In genomic region chr14:94532462-94532861, GRCh38 we compare ENCODE assay signal across 2 cellular contexts.
TF ChIP-seq lines count a peak whose summit lies in the region.

No MANE protein-coding gene starts in this region.

TF ChIP-seq in IMR-90, 13 proteins besides CTCF, POLR2A, EP300 and RAD21:
- TF ChIP-seq RFX5 (IDR thresholded peaks at IDR 0.05; ENCODE audit: low read depth, low read length) (no peak), CHD1 (IDR thresholded peaks at IDR 0.05; ENCODE audit: low read depth, low read length) (no peak), BHLHE40 (IDR thresholded peaks at IDR 0.05; ENCODE audit: low read depth, low read length) (no peak), MXI1 (IDR thresholded peaks at IDR 0.05; ENCODE audit: borderline replicate concordance, low read depth, low read length) (no peak), RCOR1 (IDR thresholded peaks at IDR 0.05; ENCODE audit: insufficient replicate concordance, low read length) (no peak), MAFK (IDR thresholded peaks at IDR 0.05; ENCODE audit: low read depth, low read length) (peak; percentile 57; the same call in 1 of the 2 replicates), CEBPB (IDR thresholded peaks at IDR 0.05; ENCODE audit: low read depth, low read length) (no peak)

TF ChIP-seq in K562, 482 proteins besides CTCF, POLR2A, EP300 and RAD21:
- TF ChIP-seq FUS (optimal IDR thresholded peaks at IDR 0.05; ENCODE audit: low read depth, low read length) (no peak), FOXM1 (IDR thresholded peaks at IDR 0.05; ENCODE audit: low read depth) (no peak), FOXM1 (CRISPR knock-in tag; IDR thresholded peaks at IDR 0.05; ENCODE audit: low read depth) (no peak), ZFP1 (CRISPR knock-in tag; IDR thresholded peaks at IDR 0.05) (no peak), ZBTB8A (IDR thresholded peaks at IDR 0.05; ENCODE audit: partially characterized antibody) (no peak), PTTG1 (tag; IDR thresholded peaks at IDR 0.05; ENCODE audit: low read depth) (no peak), ZFX (CRISPR knock-in tag; IDR thresholded peaks at IDR 0.05) (no peak), ZNF316 (IDR thresholded peaks at IDR 0.05) (0 out of 2 replicates have a peak, but pooled peaks have one; percentile 2)
